Comparison of ENCODE assay signal across 28 cellular contexts in genomic region chr7:93399642-93400041, GRCh38.
"Had no signal": no experiment of that assay in that cellular context is flagged by ENCODE, and none has a peak within 500 bp of the region (broad histone marks: within the 10 kb centered on the region; RNA-seq: fewer than 3 reads in every experiment).

No MANE protein-coding gene starts in this region.

- H3K36me3 Mint-ChIP-seq: neural progenitor cell; stimulated activated effector memory CD8-positive, alpha-beta T cell treated with anti-CD3 and anti-CD28 coated beads, Interleukin-12 subunit alpha, Interleukin-12 subunit beta, amount 100 ng/mL, for 72 hours; stimulated activated naive B cell treated with anti-CD40 and anti-IgM and Interleukin-4, amounts not matched to agents 10 μg/mL and 1 μg/mL and 100 μg/mL, for 72 hours had no signal

- H3K9me3 ChIP-seq: ovary, psoas muscle, right lobe of liver, sigmoid colon, stomach, thoracic aorta, thyroid gland, tibial nerve, upper lobe of left lung, vagina had no signal

- H3K4me2 ChIP-seq: neural progenitor cell had no signal

- DNase-seq: occipital lobe; ovary; posterior cingulate gyrus; psoas muscle; right cardiac atrium; right lobe of liver; sigmoid colon; small intestine; stimulated activated CD4-positive, alpha-beta T cell treated with anti-CD3 and anti-CD28 coated beads, Interleukin-15, amount 100 ng/mL, for 24 hours; stimulated activated CD4-positive, alpha-beta T cell treated with anti-CD3 and anti-CD28 coated beads, Interleukin-2, amount 100 ng/mL, for 24 hours; stimulated activated CD4-positive, alpha-beta T cell treated with anti-CD3 and anti-CD28 coated beads, Interleukin-2, amount 100 ng/mL, for 48 hours; stimulated activated CD4-positive, alpha-beta T cell treated with anti-CD3 and anti-CD28 coated beads, Interleukin-4, amount 100 ng/mL, for 24 hours; stimulated activated naive B cell treated with anti-CD40 and anti-IgM and Interleukin-4, amounts not matched to agents 10 μg/mL and 1 μg/mL and 100 μg/mL, for 72 hours; stimulated activated naive CD4-positive, alpha-beta T cell treated with Interleukin-2 at 50 U/mL for 16 hours; stomach; thyroid gland; trophoblast cell; upper lobe of left lung had no signal

- H3K9ac ChIP-seq: neural progenitor cell, parathyroid adenoma had no signal

- H2AFZ ChIP-seq: neural progenitor cell, parathyroid adenoma had no signal

- H3K27ac ChIP-seq: neural progenitor cell, ovary, parathyroid adenoma, psoas muscle, right lobe of liver, sigmoid colon, stomach, thoracic aorta, thyroid gland, tibial nerve, upper lobe of left lung, vagina had no signal

- FAIRE-seq: small intestine, urothelium cell line had no signal

- H3K4me1 ChIP-seq: neural progenitor cell, parathyroid adenoma, psoas muscle, right lobe of liver, sigmoid colon, stomach, thyroid gland, tibial nerve, upper lobe of left lung, vagina had no signal

- ATAC-seq: psoas muscle; right cardiac atrium; right lobe of liver; stimulated activated effector memory CD8-positive, alpha-beta T cell treated with anti-CD3 and anti-CD28 coated beads, Interleukin-12 subunit alpha, Interleukin-12 subunit beta, amount 100 ng/mL, for 72 hours; stimulated activated naive B cell treated with anti-CD40 and anti-IgM and Interleukin-4, amounts not matched to agents 10 μg/mL and 1 μg/mL and 100 μg/mL, for 72 hours had no signal

- H3K27me3 ChIP-seq: neural progenitor cell, ovary, right lobe of liver, sigmoid colon, stomach, thyroid gland, tibial nerve, upper lobe of left lung, vagina had no signal

- H3K79me2 ChIP-seq: parathyroid adenoma had no signal

- H3K4me3 Mint-ChIP-seq: nephron; neural progenitor cell; stimulated activated effector memory CD8-positive, alpha-beta T cell treated with anti-CD3 and anti-CD28 coated beads, Interleukin-12 subunit alpha, Interleukin-12 subunit beta, amount 100 ng/mL, for 72 hours; stimulated activated naive B cell treated with anti-CD40 and anti-IgM and Interleukin-4, amounts not matched to agents 10 μg/mL and 1 μg/mL and 100 μg/mL, for 72 hours; stimulated activated naive CD8-positive, alpha-beta T cell treated with anti-CD3 and anti-CD28 coated beads, Interleukin-15, Interleukin-2, amounts not matched to agents 100 ng/mL and 50 ng/mL, for 24 hours had no signal

- H3K9me3 Mint-ChIP-seq: nephron; stimulated activated effector memory CD8-positive, alpha-beta T cell treated with anti-CD3 and anti-CD28 coated beads, Interleukin-12 subunit alpha, Interleukin-12 subunit beta, amount 100 ng/mL, for 72 hours; stimulated activated naive B cell treated with anti-CD40 and anti-IgM and Interleukin-4, amounts not matched to agents 10 μg/mL and 1 μg/mL and 100 μg/mL, for 72 hours; stimulated activated naive CD8-positive, alpha-beta T cell treated with anti-CD3 and anti-CD28 coated beads, Interleukin-15, Interleukin-2, amounts not matched to agents 100 ng/mL and 50 ng/mL, for 24 hours had no signal

- H3K4me3 ChIP-seq: neural progenitor cell, ovary, psoas muscle, right lobe of liver, sigmoid colon, stomach, thoracic aorta, thyroid gland, tibial nerve, upper lobe of left lung, vagina had no signal

- H3K27ac Mint-ChIP-seq: nephron; neural progenitor cell; progenitor cell of endocrine pancreas; stimulated activated effector memory CD8-positive, alpha-beta T cell treated with anti-CD3 and anti-CD28 coated beads, Interleukin-12 subunit alpha, Interleukin-12 subunit beta, amount 100 ng/mL, for 72 hours; stimulated activated naive B cell treated with anti-CD40 and anti-IgM and Interleukin-4, amounts not matched to agents 10 μg/mL and 1 μg/mL and 100 μg/mL, for 72 hours; stimulated activated naive CD8-positive, alpha-beta T cell treated with anti-CD3 and anti-CD28 coated beads, Interleukin-15, Interleukin-2, amounts not matched to agents 100 ng/mL and 50 ng/mL, for 24 hours had no signal

- H3K36me3 ChIP-seq: neural progenitor cell, ovary, right lobe of liver, sigmoid colon, stomach, thoracic aorta, thyroid gland, tibial nerve, upper lobe of left lung, vagina had no signal

- H3K4me1 Mint-ChIP-seq: nephron; neural progenitor cell; stimulated activated effector memory CD8-positive, alpha-beta T cell treated with anti-CD3 and anti-CD28 coated beads, Interleukin-12 subunit alpha, Interleukin-12 subunit beta, amount 100 ng/mL, for 72 hours; stimulated activated naive B cell treated with anti-CD40 and anti-IgM and Interleukin-4, amounts not matched to agents 10 μg/mL and 1 μg/mL and 100 μg/mL, for 72 hours had no signal
